In the genomic region with DNA sequence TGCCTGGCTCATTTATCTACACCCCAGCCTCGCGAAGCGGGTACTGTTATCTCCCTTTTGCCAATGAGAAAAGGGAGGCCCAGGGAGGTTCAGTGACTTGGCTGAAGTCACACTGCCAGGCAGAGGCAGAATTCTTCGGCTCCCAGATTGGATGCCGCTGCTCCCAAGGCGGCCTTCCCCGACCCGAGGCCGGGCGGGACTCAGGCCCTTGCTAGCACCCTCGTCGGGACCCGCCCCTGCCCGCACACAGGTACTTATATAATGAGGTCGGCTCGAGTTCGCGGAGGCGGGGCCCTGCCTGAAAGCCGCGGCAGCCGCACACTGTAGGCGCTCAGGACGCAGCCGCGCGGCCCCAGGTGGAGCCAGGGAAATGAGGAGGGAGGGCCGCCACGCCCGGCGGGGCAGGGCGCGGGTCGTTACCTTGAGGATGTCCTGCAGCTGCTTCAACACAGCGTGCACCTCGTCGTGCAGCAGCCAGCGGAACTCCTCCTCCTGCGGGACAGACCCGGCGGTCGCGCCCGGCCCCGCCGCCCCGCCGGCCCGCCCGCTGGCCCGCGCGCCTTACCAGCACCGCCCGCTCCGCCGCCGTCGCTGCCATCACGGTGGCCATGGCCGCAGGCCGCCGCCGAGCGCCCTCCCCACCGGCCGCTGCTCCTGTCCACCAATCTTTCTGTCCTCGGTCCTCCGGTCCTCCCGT, we compare ENCODE assay signal across 8 cellular contexts. TPM values are rescaled to one million over a fixed set of nuclear protein-coding genes. Genes with fewer than 3 reads are reported as not detected.
DNase-seq lines count a peak whose midpoint lies in the region; ATAC-seq and TF ChIP-seq lines count a peak whose summit lies in the region.

A gene with protein sequence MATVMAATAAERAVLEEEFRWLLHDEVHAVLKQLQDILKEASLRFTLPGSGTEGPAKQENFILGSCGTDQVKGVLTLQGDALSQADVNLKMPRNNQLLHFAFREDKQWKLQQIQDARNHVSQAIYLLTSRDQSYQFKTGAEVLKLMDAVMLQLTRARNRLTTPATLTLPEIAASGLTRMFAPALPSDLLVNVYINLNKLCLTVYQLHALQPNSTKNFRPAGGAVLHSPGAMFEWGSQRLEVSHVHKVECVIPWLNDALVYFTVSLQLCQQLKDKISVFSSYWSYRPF (minus strand): TSS at position 672 of the 697 bp plus-strand sequence. CDS start 62 bp downstream, at position 610.

- H3K9ac ChIP-seq in H9 (ENCODE audit: extremely low read depth, insufficient read length, low read length) (peak within 1 kb of the TSS; percentile 66), Loucy (ENCODE audit: low read depth, low read length, poor library complexity, severe bottlenecking) (peak within 1 kb of the TSS; percentile 50)

- peak within 1 kb of the TSS; percentile 85 for H3K14ac ChIP-seq in H9 (ENCODE audit: insufficient read depth, low read length)

- H3K23ac ChIP-seq in H9 (ENCODE audit: insufficient read length, low read depth, low read length): no peak within 1 kb of the TSS

- no peak within 1 kb of the TSS for H3K4ac ChIP-seq in H9 (ENCODE audit: low read depth, low read length)

- H3K27ac Mint-ChIP-seq in H9: peak within 1 kb of the TSS; percentile 72 to 81 (median 76); a peak in 5 of 7 replicates
- peak within 1 kb of the TSS; percentile 94 for H3K27ac Mint-ChIP-seq in glutamatergic neuron (ENCODE audit: unreplicated experiment)
- H3K27ac Mint-ChIP-seq in osteocyte (ENCODE audit: unreplicated experiment): peak within 1 kb of the TSS; percentile 87

- no peak within 1 kb of the TSS for H4K8ac ChIP-seq in H9 (replicated peaks; ENCODE audit: insufficient read length, low read depth, low read length)

- H4K91ac ChIP-seq in H9 (ENCODE audit: insufficient read length, low read depth, low read length): no peak within 1 kb of the TSS

- H3K79me1 ChIP-seq in H9 (ENCODE audit: insufficient read depth, low read depth, low read length, poor library complexity, severe bottlenecking): no peaks in the 10 kb centered on the region

- H3K27me3 ChIP-seq in H9 (ENCODE audit: insufficient read depth, low read length): no peaks in the 10 kb centered on the region
- no peaks in the 10 kb centered on the region for H3K27me3 ChIP-seq in Loucy (ENCODE audit: insufficient read depth, low read length, poor library complexity, severe bottlenecking)
- no peaks in the 10 kb centered on the region for H3K27me3 ChIP-seq in SJSA1 (replicated peaks)
- H3K27me3 ChIP-seq in thoracic aorta (replicated peaks; ENCODE audit: insufficient read depth): no peaks in the 10 kb centered on the region

- H4K20me1 ChIP-seq in H9 (ENCODE audit: control insufficient read depth, insufficient read depth, insufficient read length) (no peaks in the 10 kb centered on the region), Loucy (ENCODE audit: insufficient read depth, low read length, poor library complexity, severe bottlenecking) (no peaks in the 10 kb centered on the region)

- H2BK5ac ChIP-seq in H9 (ENCODE audit: insufficient read length, low read length): no peak within 1 kb of the TSS

- in situ Hi-C loops in G401 (cut with HindIII; ENCODE audit: low sequenced_read_pairs): no loop called here

- H3K27ac ChIP-seq in H9 (ENCODE audit: insufficient read length, low read depth, low read length) (no peak within 1 kb of the TSS), SJSA1 (0 out of 2 replicates have a peak within 1 kb of the TSS, but pooled peaks have one; percentile 11), thoracic aorta (peak within 1 kb of the TSS; percentile 53 to 86)

- H3K9me3 ChIP-seq in H9 (ENCODE audit: control insufficient read depth, low read depth, low read length): no peaks in the 10 kb centered on the region
- no peaks in the 10 kb centered on the region for H3K9me3 ChIP-seq in Loucy (ENCODE audit: insufficient read depth, low read depth, low read length)
- H3K9me3 ChIP-seq in SJSA1 (replicated peaks): no peaks in the 10 kb centered on the region
- no peaks in the 10 kb centered on the region for H3K9me3 ChIP-seq in thoracic aorta

- peak; percentile 14 for ATAC-seq in thoracic aorta (ENCODE audit: insufficient number of reproducible peaks, low FRiP score, low read depth)

- peaks cover 7% of the 10 kb centered on the region for H3K23me2 ChIP-seq in H9 (ENCODE audit: insufficient read length, low read depth, low read length, poor library complexity, severe bottlenecking)

- WGBS in H9 (ENCODE audit: extremely low coverage, insufficient read length, low lambda C conversion rate): no CpG with 5 or more reads among the region's 70 CpGs

- H3K27me3 Mint-ChIP-seq in H9 (ENCODE audit: low read depth) (no peaks in the 10 kb centered on the region; the same call in 1 of the 2 replicates), glutamatergic neuron (ENCODE audit: unreplicated experiment) (peaks cover 11% of the 10 kb centered on the region), osteocyte (ENCODE audit: unreplicated experiment) (no peaks in the 10 kb centered on the region)

- H3K4me1 ChIP-seq in H9 (ENCODE audit: insufficient read depth, low read length) (no peaks in the 10 kb centered on the region), Loucy (ENCODE audit: insufficient read depth, low read length, poor library complexity, severe bottlenecking) (no peaks in the 10 kb centered on the region), SJSA1 (replicated peaks) (peaks cover 9% of the 10 kb centered on the region), thoracic aorta (ENCODE audit: control insufficient read depth in 1 of 2, low read depth in 2 of 2) (peaks cover 9 to 21% of the 10 kb centered on the region in 2 donors)

- H3K4me3 Mint-ChIP-seq in H9 (peak within 1 kb of the TSS; percentile 76 to 85), glutamatergic neuron (ENCODE audit: unreplicated experiment) (peak within 1 kb of the TSS; percentile 88), osteocyte (ENCODE audit: unreplicated experiment) (peak within 1 kb of the TSS; percentile 84)

- DNase-seq in G401 (ENCODE audit: low spot score) (peak; percentile 86), H9 (peak; percentile 95), SJSA1 (ENCODE audit: low read depth in 1 of 2, low spot score in 2 of 2) (peak in 1 of 2 experiments; percentile 52), glutamatergic neuron (peak; percentile 64), osteocyte (ENCODE audit: extremely low spot score, unreplicated experiment) (no peak), thoracic aorta (ENCODE audit: low spot score) (peak; percentile 26)
- DNase-seq in activated naive CD4-positive, alpha-beta T cell treated with anti-CD3 and anti-CD28 coated beads, Interleukin-2, amount 50 U/mL, for 16 hours: peak; percentile 78

- no peak within 1 kb of the TSS for H2BK20ac ChIP-seq in H9 (ENCODE audit: low read depth, low read length, poor library complexity, severe bottlenecking)

- H3K56ac ChIP-seq in H9 (ENCODE audit: insufficient read length, low read depth, low read length): no peak within 1 kb of the TSS

- H3K9me2 ChIP-seq in Loucy (replicated peaks; ENCODE audit: low read depth, low read length): no peaks in the 10 kb centered on the region

- H3K18ac ChIP-seq in H9 (ENCODE audit: insufficient read length, low read depth, low read length): peak within 1 kb of the TSS; percentile 65

- H2BK12ac ChIP-seq in H9 (ENCODE audit: insufficient read length, low read depth, low read length): no peak within 1 kb of the TSS

- H4K5ac ChIP-seq in H9 (ENCODE audit: insufficient read length, low read depth, low read length): no peak within 1 kb of the TSS

- peaks cover 17 to 31% of the 10 kb centered on the region in 2 experiments for H3K4me1 Mint-ChIP-seq in H9
- H3K4me1 Mint-ChIP-seq in glutamatergic neuron (ENCODE audit: low read depth, unreplicated experiment): peaks cover 22% of the 10 kb centered on the region
- H3K4me1 Mint-ChIP-seq in osteocyte (ENCODE audit: unreplicated experiment): peaks cover 19% of the 10 kb centered on the region

- H2BK120ac ChIP-seq in H9 (ENCODE audit: low read depth, low read length, poor library complexity, severe bottlenecking): no peak within 1 kb of the TSS

- TF ChIP-seq CTCF in H9 (conservative IDR thresholded peaks at IDR 0.05) (no peak), Loucy (conservative IDR thresholded peaks at IDR 0.05; ENCODE audit: low read length) (no peak), glutamatergic neuron (IDR thresholded peaks at IDR 0.05; ENCODE audit: partially characterized antibody, unreplicated experiment) (no peak), osteocyte (IDR thresholded peaks at IDR 0.05) (no peak), thoracic aorta (IDR thresholded peaks at IDR 0.05) (no peak)

- H3K4me2 ChIP-seq in H9 (ENCODE audit: insufficient read depth, insufficient read length, low read length): peak within 1 kb of the TSS; percentile 83
- peak within 1 kb of the TSS; percentile 83 for H3K4me2 ChIP-seq in Loucy (ENCODE audit: low read depth, low read length, poor library complexity, severe bottlenecking)

- peak within 1 kb of the TSS; percentile 75 for H3K4me3 ChIP-seq in Loucy (ENCODE audit: low read length, poor library complexity, severe bottlenecking)
- H3K4me3 ChIP-seq in SJSA1: peak within 1 kb of the TSS; percentile 87
- peak within 1 kb of the TSS; percentile 81 for H3K4me3 ChIP-seq in thoracic aorta

- H2AFZ ChIP-seq in H9 (ENCODE audit: low read length): no peak within 1 kb of the TSS
- peak within 1 kb of the TSS; percentile 82 for H2AFZ ChIP-seq in Loucy (ENCODE audit: low read length)

- H3K9me3 Mint-ChIP-seq in H9 (no peaks in the 10 kb centered on the region), glutamatergic neuron (ENCODE audit: unreplicated experiment) (peaks cover 8% of the 10 kb centered on the region), osteocyte (ENCODE audit: unreplicated experiment) (no peaks in the 10 kb centered on the region)

- no peaks in the 10 kb centered on the region for H3K79me2 ChIP-seq in H9 (ENCODE audit: insufficient read depth, low read length)
- H3K79me2 ChIP-seq in Loucy (ENCODE audit: insufficient read depth, low read length): no peaks in the 10 kb centered on the region

- H3K36me3 Mint-ChIP-seq in H9 (ENCODE audit: insufficient read depth in 1 of 3, low read depth in 3 of 3) (peaks cover 11 to 43% (median 36%) of the 10 kb centered on the region in 3 experiments), glutamatergic neuron (ENCODE audit: unreplicated experiment) (no peaks in the 10 kb centered on the region), osteocyte (ENCODE audit: unreplicated experiment) (peaks cover 11% of the 10 kb centered on the region)

- no peaks in the 10 kb centered on the region for H3F3A ChIP-seq in Loucy (ENCODE audit: low read depth)

- H2BK15ac ChIP-seq in H9 (ENCODE audit: low read depth, low read length): no peak within 1 kb of the TSS

- H3K36me3 ChIP-seq in Loucy (ENCODE audit: insufficient read depth, low read length): no peaks in the 10 kb centered on the region; the same call in 1 of the 2 replicates
- peaks cover 34% of the 10 kb centered on the region for H3K36me3 ChIP-seq in SJSA1
- H3K36me3 ChIP-seq in thoracic aorta: peaks cover 23% of the 10 kb centered on the region

- no peak within 1 kb of the TSS for H3T11ph ChIP-seq in H9 (ENCODE audit: low read length)

- no peak within 1 kb of the TSS for H2AK5ac ChIP-seq in H9 (ENCODE audit: insufficient read length, low read length)

RNA-seq across cellular contexts. Expression of the gene that starts here (rescaled TPM):
- 25.9 and 30.4 TPM in 2 replicates for total RNA-seq in G401 (2014; rRNA removed; shearing (Covaris generic))
- 33.5 and 36.4 TPM in 2 replicates for total RNA-seq in H9 (2021)
- total RNA-seq in SJSA1 (2014; rRNA removed; shearing (Covaris generic)): 9.9 and 15.1 TPM in 2 replicates
- total RNA-seq in glutamatergic neuron (ENCODE audit: unreplicated experiment): 113 TPM
- 16.1 and 19.1 TPM in 2 replicates for total RNA-seq in osteocyte
- 10 to 100 TPM in 1 of 2 donors, 1 to 10 TPM in 1; 4.2 to 23.7 TPM for total RNA-seq in thoracic aorta
